20 cellular contexts compared by ENCODE assay signal in genomic region chr16:85257483-85257882, GRCh38.
"Had no signal": no experiment of that assay in that cellular context is flagged by ENCODE, and none has a peak within 500 bp of the region (broad histone marks: within the 10 kb centered on the region; RNA-seq: fewer than 3 reads in every experiment).

No MANE protein-coding gene starts in this region.

- H3K36me3 ChIP-seq: SJSA1 had no signal

- ATAC-seq: PC-3 had no signal

- H3K9me3 ChIP-seq: SJSA1 had no signal

- H3K27ac ChIP-seq: HL-60, SJSA1, SK-N-MC had no signal

- H3K4me3 ChIP-seq: SJSA1, SK-N-MC had no signal

- H3K36me3 Mint-ChIP-seq: IgD-negative memory B cell had no signal

- H3K27me3 ChIP-seq: SJSA1 had no signal

- H3K27ac Mint-ChIP-seq: IgD-negative memory B cell had no signal

- DNase-seq: KBM-7, NCI-H1048, NCI-H1105, NCI-H1436 treated with DMSO at 0.1 percent for 48 hours, NCI-H1694, NCI-H187 treated with DMSO at 0.1 percent for 48 hours, NCI-H2029 treated with DMSO at 0.1 percent for 48 hours, NCI-H2107, NCI-H226, NCI-H446, NCI-H510A, NCI-H774, PC-3, Right ventricle myocardium superior, RPMI8226, SIG-M5 had no signal
